1 cellular context compared by ENCODE assay signal in the genomic region with DNA sequence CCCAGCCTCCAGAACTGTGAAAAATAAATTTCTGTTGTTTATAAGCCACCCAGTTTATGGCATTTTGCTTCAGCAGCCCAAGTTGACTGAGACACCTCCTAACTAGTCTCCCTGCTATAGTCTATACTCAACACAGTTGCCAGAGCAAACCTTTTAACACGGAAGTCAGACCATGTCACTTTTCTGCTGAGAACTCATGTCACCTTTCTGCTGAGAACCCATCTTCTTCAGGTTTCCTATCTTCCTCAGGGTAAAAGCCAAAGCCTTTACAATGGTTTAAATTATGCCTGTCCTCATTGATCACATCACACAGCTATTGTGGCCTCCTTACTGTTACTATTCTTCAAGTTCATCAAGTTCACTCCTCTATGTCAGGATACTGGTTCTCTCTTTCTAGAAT.
TF ChIP-seq lines count a peak whose summit lies in the region.

No MANE protein-coding gene starts in this region.

TF ChIP-seq in HEK293, 187 proteins besides CTCF, POLR2A, EP300 and RAD21 (continued from another document):
- TF ChIP-seq, protein P1, sequence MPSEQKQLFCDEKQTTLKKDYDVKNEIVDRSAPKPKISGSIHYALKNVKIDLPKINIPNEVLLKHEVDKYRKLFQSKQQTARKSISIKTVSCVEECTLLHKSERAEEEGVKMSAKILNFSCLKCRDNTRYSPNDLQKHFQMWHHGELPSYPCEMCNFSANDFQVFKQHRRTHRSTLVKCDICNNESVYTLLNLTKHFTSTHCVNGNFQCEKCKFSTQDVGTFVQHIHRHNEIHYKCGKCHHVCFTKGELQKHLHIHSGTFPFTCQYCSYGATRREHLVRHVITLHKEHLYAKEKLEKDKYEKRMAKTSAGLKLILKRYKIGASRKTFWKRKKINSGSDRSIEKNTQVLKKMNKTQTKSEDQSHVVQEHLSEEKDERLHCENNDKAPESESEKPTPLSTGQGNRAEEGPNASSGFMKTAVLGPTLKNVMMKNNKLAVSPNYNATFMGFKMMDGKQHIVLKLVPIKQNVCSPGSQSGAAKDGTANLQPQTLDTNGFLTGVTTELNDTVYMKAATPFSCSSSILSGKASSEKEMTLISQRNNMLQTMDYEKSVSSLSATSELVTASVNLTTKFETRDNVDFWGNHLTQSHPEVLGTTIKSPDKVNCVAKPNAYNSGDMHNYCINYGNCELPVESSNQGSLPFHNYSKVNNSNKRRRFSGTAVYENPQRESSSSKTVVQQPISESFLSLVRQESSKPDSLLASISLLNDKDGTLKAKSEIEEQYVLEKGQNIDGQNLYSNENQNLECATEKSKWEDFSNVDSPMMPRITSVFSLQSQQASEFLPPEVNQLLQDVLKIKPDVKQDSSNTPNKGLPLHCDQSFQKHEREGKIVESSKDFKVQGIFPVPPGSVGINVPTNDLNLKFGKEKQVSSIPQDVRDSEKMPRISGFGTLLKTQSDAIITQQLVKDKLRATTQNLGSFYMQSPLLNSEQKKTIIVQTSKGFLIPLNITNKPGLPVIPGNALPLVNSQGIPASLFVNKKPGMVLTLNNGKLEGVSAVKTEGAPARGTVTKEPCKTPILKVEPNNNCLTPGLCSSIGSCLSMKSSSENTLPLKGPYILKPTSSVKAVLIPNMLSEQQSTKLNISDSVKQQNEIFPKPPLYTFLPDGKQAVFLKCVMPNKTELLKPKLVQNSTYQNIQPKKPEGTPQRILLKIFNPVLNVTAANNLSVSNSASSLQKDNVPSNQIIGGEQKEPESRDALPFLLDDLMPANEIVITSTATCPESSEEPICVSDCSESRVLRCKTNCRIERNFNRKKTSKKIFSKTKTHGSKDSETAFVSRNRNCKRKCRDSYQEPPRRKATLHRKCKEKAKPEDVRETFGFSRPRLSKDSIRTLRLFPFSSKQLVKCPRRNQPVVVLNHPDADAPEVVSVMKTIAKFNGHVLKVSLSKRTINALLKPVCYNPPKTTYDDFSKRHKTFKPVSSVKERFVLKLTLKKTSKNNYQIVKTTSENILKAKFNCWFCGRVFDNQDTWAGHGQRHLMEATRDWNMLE (tag by site-specific recombination; conservative IDR thresholded peaks at IDR 0.05; ENCODE audit: low read depth) = no peak
- TF ChIP-seq REPIN1 (tag by site-specific recombination; IDR thresholded peaks at IDR 0.05; ENCODE audit: low read depth) (no peak), SETDB1 (IDR thresholded peaks at IDR 0.05; ENCODE audit: insufficient read length, low read length) (peak; percentile 31), ZNF48 (tag by site-specific recombination; IDR thresholded peaks at IDR 0.05) (no peak), HOXC10 (CRISPR knock-in tag; IDR thresholded peaks at IDR 0.05) (no peak)
